Comparison of ENCODE assay signal across 29 cellular contexts in genomic region chr2:8496617-8497016, GRCh38.
A peak's percentile ranks its signal among the peaks of the same experiment; 100 is the strongest.
DNase-seq lines count a peak whose midpoint lies in the region; ATAC-seq, FAIRE-seq and TF ChIP-seq lines count a peak whose summit lies in the region.
"Had no signal": no experiment of that assay in that cellular context is flagged by ENCODE, and none has a peak within 500 bp of the region (broad histone marks: within the 10 kb centered on the region; RNA-seq: fewer than 3 reads in every experiment).

No MANE protein-coding gene starts in this region.

- FAIRE-seq in pancreas (lab: Jason Lieb, UNC) = no peak
- FAIRE-seq: G401.6, keratinocyte, TTC549 had no signal

- no peaks in the 10 kb centered on the region for H3K27me3 ChIP-seq in heart right ventricle
- H3K27me3 ChIP-seq in pancreas = no peaks in the 10 kb centered on the region
- H3K27me3 ChIP-seq: BLaER1, SJSA1, tibial nerve had no signal

- peaks cover 22% of the 10 kb centered on the region for H3K4me1 Mint-ChIP-seq in T-helper 17 cell

- H3K9me3 ChIP-seq in T-helper 17 cell (ENCODE audit: control insufficient read depth, low read length, poor library complexity, severe bottlenecking) (no peaks in the 10 kb centered on the region), heart right ventricle (no peaks in the 10 kb centered on the region), pancreas (no peaks in the 10 kb centered on the region)
- H3K9me3 ChIP-seq: BLaER1, SJSA1, tibial nerve had no signal

- TF ChIP-seq CTCF in C4-2B (conservative IDR thresholded peaks at IDR 0.05) = no peak
- TF ChIP-seq CTCF in heart right ventricle (IDR thresholded peaks at IDR 0.05) = no peak
- no peak for TF ChIP-seq CTCF in pancreas (IDR thresholded peaks at IDR 0.05)

- no peaks in the 10 kb centered on the region for H3K36me3 Mint-ChIP-seq in T-helper 17 cell (ENCODE audit: low read depth)

- H3K27me3 Mint-ChIP-seq in T-helper 17 cell = no peaks in the 10 kb centered on the region

- H3K27ac ChIP-seq in C4-2B = peak overlapping the region; percentile 79
- H3K27ac ChIP-seq in heart right ventricle = peak overlapping the region in 6 of 10 donors; percentile 19 to 68 (median 56)
- H3K27ac ChIP-seq in pancreas = peak overlapping the region in 1 of 4 donors; percentile 28
- H3K27ac ChIP-seq: BLaER1, SJSA1, skin epidermis, tibial nerve had no signal

- WGBS in heart right ventricle, 2 donors = 47 to 51% methylated on average over 4 of the region's 4 CpGs
- 38 to 41% methylated on average over 4 of the region's 4 CpGs for WGBS in pancreas, 2 donors

- DNase-seq in T-helper 17 cell = no peak
- peak in 1 of 2 donors; percentile 38 for DNase-seq in heart right ventricle
- DNase-seq in pancreas = peak in 1 of 6 donors; percentile 50
- no peak for DNase-seq in HK-2 (ENCODE audit: unreplicated experiment)
- DNase-seq in SKM-1 treated with dmso at 0.1 percent for 144 hours (lab: John Stamatoyannopoulos, UW; ENCODE audit: unreplicated experiment) = no peak
- no peak for DNase-seq in NCI-H2227 (lab: John Stamatoyannopoulos, UW; ENCODE audit: unreplicated experiment)
- DNase-seq: activated CD8-positive, alpha-beta T cell treated with anti-CD3 and anti-CD28 coated beads, Interleukin-2, amount 10 ng/mL, durations not matched to agents 7 days and 5 days; activated effector memory CD4-positive, alpha-beta T cell treated with Interleukin-2 at 50 U/mL for 16 hours; activated naive CD8-positive, alpha-beta T cell treated with anti-CD3 and anti-CD28 coated beads, Interleukin-2, amount 50 U/mL, for 24 hours; cerebellar nuclear complex; GOT3; Kasumi-1; NCI-H1694; NCI-H2171; NCI-H526; stimulated activated CD4-positive, alpha-beta T cell treated with anti-CD3 and anti-CD28 coated beads, Interleukin-1b, Interleukin-23, amount 100 ng/mL, for 48 hours; stimulated activated CD8-positive, alpha-beta memory T cell treated with anti-CD3 and anti-CD28 coated beads, Interleukin-4, amount 100 ng/mL, for 48 hours; T-helper 1 cell had no signal

- H3K36me3 ChIP-seq in heart right ventricle (no peaks in the 10 kb centered on the region), pancreas (no peaks in the 10 kb centered on the region)
- H3K36me3 ChIP-seq: BLaER1, SJSA1, tibial nerve had no signal

- H3K4me1 ChIP-seq in heart right ventricle (peaks cover 12 to 66% (median 50%) of the 10 kb centered on the region in 9 donors), pancreas (peaks cover 18 to 39% (median 31%) of the 10 kb centered on the region in 3 donors)
- H3K4me1 ChIP-seq: SJSA1 had no signal

- intact Hi-C loops in heart right ventricle (cut with DNase I) = loop anchor here in 1 of 10 donors (10.0 kb wide), 1 partner anchor 112 kb away; no protein-coding TSS in a partner anchor
- intact Hi-C loops in pancreas (cut with DNase I) = no loop called here

- H3K4me3 Mint-ChIP-seq in T-helper 17 cell = peak overlapping the region; percentile 49
- H3K4me3 Mint-ChIP-seq: activated CD8-positive, alpha-beta T cell treated with anti-CD3 and anti-CD28 coated beads, Interleukin-2, amount 10 ng/mL, durations not matched to agents 7 days and 5 days; activated naive CD8-positive, alpha-beta T cell treated with anti-CD3 and anti-CD28 coated beads, Interleukin-2, amount 50 U/mL, for 24 hours had no signal

- no peak overlapping the region for H3K27ac Mint-ChIP-seq in T-helper 17 cell
- H3K27ac Mint-ChIP-seq: activated CD8-positive, alpha-beta T cell treated with anti-CD3 and anti-CD28 coated beads, Interleukin-2, amount 10 ng/mL, durations not matched to agents 7 days and 5 days; activated naive CD8-positive, alpha-beta T cell treated with anti-CD3 and anti-CD28 coated beads, Interleukin-2, amount 50 U/mL, for 24 hours had no signal

- no peak for ATAC-seq in T-helper 17 cell
- ATAC-seq in heart right ventricle = peak; percentile 56 to 88 (median 71)
- ATAC-seq in pancreas = peak in 3 of 4 donors; percentile 2 to 25 (median 21)
- ATAC-seq in HG02885 (IDR thresholded peaks at IDR 0.05; ENCODE audit: poor library complexity, unreplicated experiment) = no peak
- ATAC-seq: activated CD8-positive, alpha-beta T cell treated with anti-CD3 and anti-CD28 coated beads, Interleukin-2, amount 10 ng/mL, durations not matched to agents 7 days and 5 days; activated naive CD8-positive, alpha-beta T cell treated with anti-CD3 and anti-CD28 coated beads, Interleukin-2, amount 50 U/mL, for 24 hours; Panc1 had no signal

- no peak overlapping the region for H3K4me3 ChIP-seq in heart right ventricle
- H3K4me3 ChIP-seq in pancreas = no peak overlapping the region
- H3K4me3 ChIP-seq: BLaER1, lung, SJSA1, skin epidermis, tibial nerve had no signal

Comparison
In these comparisons a context has a peak if more than half of its experiments do, and no peak if none do; other contexts are left out.
1. ATAC-seq: peak in heart right ventricle (8 of 8) and pancreas (3 of 4); none in T-helper 17 cell (single experiment) and HG02885 (single experiment).